Comparison of ENCODE assay signal across 13 cellular contexts in genomic region chr1:15406911-15407559, GRCh38. TPM values are rescaled to one million over a fixed set of nuclear protein-coding genes. Genes with fewer than 3 reads are reported as not detected.
A peak's percentile ranks its signal among the peaks of the same experiment; 100 is the strongest.
DNase-seq lines count a peak whose midpoint lies in the region; ATAC-seq and TF ChIP-seq lines count a peak whose summit lies in the region.
"Had no signal": no experiment of that assay in that cellular context is flagged by ENCODE, and none has a peak within 500 bp of the region (broad histone marks: within the 10 kb centered on the region; RNA-seq: fewer than 3 reads in every experiment).

No MANE protein-coding gene starts in this region.

- H3K9ac ChIP-seq in rectal smooth muscle tissue (ENCODE audit: low read length) (no peak overlapping the region), trophoblast cell (ENCODE audit: low read length) (no peak overlapping the region)

- no peak for TF ChIP-seq CTCF in fibroblast of mammary gland (conservative IDR thresholded peaks at IDR 0.05; ENCODE audit: control insufficient read depth, insufficient read depth, low read depth, low read length)

- H4K12ac ChIP-seq in trophoblast cell (ENCODE audit: low read depth, low read length) = no peak overlapping the region

- no peaks in the 10 kb centered on the region for H3K9me3 ChIP-seq in CD4-positive, CD25-positive, alpha-beta regulatory T cell (ENCODE audit: control insufficient read depth in 2 of 2, low read length in 2 of 2)
- no peaks in the 10 kb centered on the region for H3K9me3 ChIP-seq in trophoblast cell (ENCODE audit: insufficient read depth, low read depth, low read length)

- H4K91ac ChIP-seq in trophoblast cell (ENCODE audit: low read depth, low read length) = no peak overlapping the region

- H4K8ac ChIP-seq in trophoblast cell (ENCODE audit: low read depth, low read length) = no peak overlapping the region

- H3K4me1 Mint-ChIP-seq in CD4-positive, CD25-positive, alpha-beta regulatory T cell = peaks cover 0 to 22% (median 10%) of the 10 kb centered on the region in 4 donors

- no peak overlapping the region for H3K4ac ChIP-seq in trophoblast cell (ENCODE audit: low read depth, low read length)

- no peak overlapping the region for H3K4me3 ChIP-seq in CD4-positive, CD25-positive, alpha-beta regulatory T cell (ENCODE audit: low read depth, low read length)
- H3K4me3 ChIP-seq in fibroblast of mammary gland (ENCODE audit: control insufficient read depth, low read depth, low read length) (no peak overlapping the region), rectal smooth muscle tissue (ENCODE audit: low read length) (no peak overlapping the region), trophoblast cell (ENCODE audit: low read depth, low read length) (no peak overlapping the region)
- H3K4me3 ChIP-seq: skin epidermis had no signal

- H3K79me2 ChIP-seq in trophoblast cell (ENCODE audit: control insufficient read depth, insufficient read depth, low read length, poor library complexity) = peaks cover 2% of the 10 kb centered on the region

- no CpG with 5 or more reads among the region's 7 CpGs for WGBS in trophoblast cell (ENCODE audit: extremely low coverage, insufficient coverage, insufficient read length)

- H3K27ac Mint-ChIP-seq in CD4-positive, CD25-positive, alpha-beta regulatory T cell = peak overlapping the region in 2 of 3 donors; percentile 75 to 95
- H3K27ac Mint-ChIP-seq: activated naive CD8-positive, alpha-beta T cell treated with anti-CD3 and anti-CD28 coated beads, Interleukin-2, amount 50 U/mL, for 24 hours had no signal

- H3K27me3 ChIP-seq in CD4-positive, CD25-positive, alpha-beta regulatory T cell (ENCODE audit: control insufficient read depth, insufficient read depth, low read length) = no peaks in the 10 kb centered on the region
- no peaks in the 10 kb centered on the region for H3K27me3 ChIP-seq in rectal smooth muscle tissue (ENCODE audit: control insufficient read depth, insufficient read depth, low read length)
- H3K27me3 ChIP-seq in trophoblast cell (ENCODE audit: insufficient read depth, low read length) = no peaks in the 10 kb centered on the region

- H3K27ac ChIP-seq in CD4-positive, CD25-positive, alpha-beta regulatory T cell (ENCODE audit: insufficient read depth, low read length, poor library complexity, severe bottlenecking) = no peak overlapping the region
- H3K27ac ChIP-seq in rectal smooth muscle tissue (ENCODE audit: low read depth, low read length) (peak overlapping the region; percentile 65), trophoblast cell (ENCODE audit: low read depth, low read length) (no peak overlapping the region)

- no peak overlapping the region for H2BK12ac ChIP-seq in trophoblast cell (ENCODE audit: low read length)

- H3K18ac ChIP-seq in trophoblast cell (ENCODE audit: low read length) = no peak overlapping the region

- no peak overlapping the region for H3K14ac ChIP-seq in trophoblast cell (ENCODE audit: low read length)

- no peaks in the 10 kb centered on the region for H3K36me3 ChIP-seq in CD4-positive, CD25-positive, alpha-beta regulatory T cell (ENCODE audit: control insufficient read depth, insufficient read depth, low read length)
- H3K36me3 ChIP-seq in rectal smooth muscle tissue (ENCODE audit: control insufficient read depth, insufficient read depth, low read length) (no peaks in the 10 kb centered on the region), trophoblast cell (ENCODE audit: control insufficient read depth in 1 of 2, insufficient read depth in 2 of 2, low read length in 2 of 2) (no peaks in the 10 kb centered on the region)

- no peak for DNase-seq in CD4-positive, CD25-positive, alpha-beta regulatory T cell
- peak; percentile 91 for DNase-seq in fibroblast of mammary gland (ENCODE audit: low read depth)
- no peak for DNase-seq in left lobe of liver (ENCODE audit: low spot score)
- DNase-seq in NCI-H2196 treated with DMSO at 0.1 percent for 48 hours (lab: John Stamatoyannopoulos, UW; ENCODE audit: unreplicated experiment) = no peak
- DNase-seq in trophoblast cell = no peak
- DNase-seq in activated T-cell treated with anti-CD3 and anti-CD28 coated beads, Interleukin-2, amount 50 U/mL, for 48 hours = no peak
- DNase-seq: activated naive CD8-positive, alpha-beta T cell treated with anti-CD3 and anti-CD28 coated beads, Interleukin-2, amount 50 U/mL, for 24 hours; MV-4-11; stimulated activated naive CD4-positive, alpha-beta T cell treated with Interleukin-2 at 50 U/mL for 16 hours had no signal

- peaks cover 11% of the 10 kb centered on the region for H3K79me1 ChIP-seq in trophoblast cell (ENCODE audit: low read length)

- ATAC-seq in CD4-positive, CD25-positive, alpha-beta regulatory T cell (ENCODE audit: low read depth in 2 of 2) = no peak
- ATAC-seq in SK-N-SH treated with all-trans-retinoic acid at 6 μM for 48 hours (peak; percentile 35), left lobe of liver (no peak)
- ATAC-seq: activated CD4-positive, CD25-positive, alpha-beta regulatory T cell treated with anti-CD3 and anti-CD28 coated beads, Interleukin-2, amount 50 U/mL, for 24 hours; activated naive CD8-positive, alpha-beta T cell treated with anti-CD3 and anti-CD28 coated beads, Interleukin-2, amount 50 U/mL, for 24 hours had no signal

- no peaks in the 10 kb centered on the region for H3K36me3 Mint-ChIP-seq in CD4-positive, CD25-positive, alpha-beta regulatory T cell

- H3K23ac ChIP-seq in trophoblast cell (ENCODE audit: low read length) = no peak overlapping the region

- peaks cover 18% of the 10 kb centered on the region for H3K4me1 ChIP-seq in CD4-positive, CD25-positive, alpha-beta regulatory T cell (ENCODE audit: control insufficient read depth, insufficient read depth, low read length, poor library complexity, severe bottlenecking)
- H3K4me1 ChIP-seq in rectal smooth muscle tissue (ENCODE audit: control insufficient read depth, insufficient read depth, low read length) (peaks cover 17% of the 10 kb centered on the region), trophoblast cell (ENCODE audit: control insufficient read depth in 1 of 2, insufficient read depth in 2 of 2, low read length in 2 of 2) (peaks cover 18 to 23% of the 10 kb centered on the region in 2 experiments)

- no peak overlapping the region for H2BK5ac ChIP-seq in trophoblast cell (ENCODE audit: low read depth, low read length, poor library complexity)

- H3K4me2 ChIP-seq in trophoblast cell (ENCODE audit: low read length) = no peak overlapping the region

- H2AK5ac ChIP-seq in trophoblast cell (ENCODE audit: low read length) = no peak overlapping the region

- no peak overlapping the region for H2BK120ac ChIP-seq in trophoblast cell (ENCODE audit: insufficient read depth, low read length, poor library complexity)

- H3K4me3 Mint-ChIP-seq in CD4-positive, CD25-positive, alpha-beta regulatory T cell = peak overlapping the region in 3 of 4 donors; percentile 25 to 92 (median 73)
- H3K4me3 Mint-ChIP-seq: activated naive CD8-positive, alpha-beta T cell treated with anti-CD3 and anti-CD28 coated beads, Interleukin-2, amount 50 U/mL, for 24 hours had no signal

- H2AFZ ChIP-seq in trophoblast cell (ENCODE audit: insufficient read depth, low read length, poor library complexity) = no peak overlapping the region

- H3K27me3 Mint-ChIP-seq in CD4-positive, CD25-positive, alpha-beta regulatory T cell = peaks cover 23% of the 10 kb centered on the region

- no peaks in the 10 kb centered on the region for H3K9me3 Mint-ChIP-seq in CD4-positive, CD25-positive, alpha-beta regulatory T cell
- H3K9me3 Mint-ChIP-seq: activated naive CD8-positive, alpha-beta T cell treated with anti-CD3 and anti-CD28 coated beads, Interleukin-2, amount 50 U/mL, for 24 hours had no signal

TF ChIP-seq in SK-N-SH treated with all-trans-retinoic acid at 6 μM for 48 hours, 23 proteins besides CTCF, POLR2A, EP300 and RAD21 (continues in another document):
- TF ChIP-seq CREB5 (CRISPR knock-in tag; IDR thresholded peaks at IDR 0.05; ENCODE audit: low read depth) (no peak), ZFP30 (CRISPR knock-in tag; IDR thresholded peaks at IDR 0.05) (no peak), RARB (CRISPR knock-in tag; IDR thresholded peaks at IDR 0.05) (no peak), GLIS3 (CRISPR knock-in tag; IDR thresholded peaks at IDR 0.05) (no peak), SNAI2 (CRISPR knock-in tag; IDR thresholded peaks at IDR 0.05) (no peak), ISL1 (CRISPR knock-in tag; IDR thresholded peaks at IDR 0.05) (no peak), BACH2 (CRISPR knock-in tag; IDR thresholded peaks at IDR 0.05; ENCODE audit: borderline replicate concordance) (no peak), CSRNP3 (CRISPR knock-in tag; IDR thresholded peaks at IDR 0.05) (no peak), ESRRG (CRISPR knock-in tag; IDR thresholded peaks at IDR 0.05) (no peak)

RNA-seq across cellular contexts. Expression of gene EFHD2, which starts 2.7 kb away (rescaled TPM):
- 93.6 TPM for total RNA-seq in CD4-positive, CD25-positive, alpha-beta regulatory T cell
- polyA plus RNA-seq in CD4-positive, CD25-positive, alpha-beta regulatory T cell = 10 to 100 TPM; 45.3 to 77.4 (median 61.3) TPM
- total RNA-seq in left lobe of liver = 11.4 TPM
- polyA plus RNA-seq in trophoblast cell (2013) = 29.1 and 29.8 TPM in 2 replicates

RNA-seq across cellular contexts. Expression of gene CTRC, which starts 31.2 kb away (rescaled TPM):
- 1.4 TPM for total RNA-seq in CD4-positive, CD25-positive, alpha-beta regulatory T cell
- polyA plus RNA-seq in CD4-positive, CD25-positive, alpha-beta regulatory T cell = not detected
- total RNA-seq in left lobe of liver = 2.7 TPM
- 0.14 and 0.15 TPM in 2 replicates for polyA plus RNA-seq in trophoblast cell (2013)

RNA-seq across cellular contexts. Expression of gene CELA2A, which starts 49.5 kb away (rescaled TPM):
- not detected for total RNA-seq in CD4-positive, CD25-positive, alpha-beta regulatory T cell
- not detected for polyA plus RNA-seq in CD4-positive, CD25-positive, alpha-beta regulatory T cell
- 0.91 TPM for total RNA-seq in left lobe of liver
- polyA plus RNA-seq in trophoblast cell (2013) = not detected in 2 replicates
